8 cellular contexts compared by ENCODE assay signal in genomic region chr9:33374634-33375237, GRCh38. TPM values are rescaled to one million over a fixed set of nuclear protein-coding genes. Genes with fewer than 3 reads are reported as not detected.
A peak's percentile ranks its signal among the peaks of the same experiment; 100 is the strongest.
DNase-seq lines count a peak whose midpoint lies in the region; ATAC-seq and TF ChIP-seq lines count a peak whose summit lies in the region.

No MANE protein-coding gene starts in this region.

- H3K4me3 ChIP-seq in AG04450 (ENCODE audit: low read depth, low read length), result no peak overlapping the region
- no peak overlapping the region for H3K4me3 ChIP-seq in Jurkat, Clone E6-1 (ENCODE audit: low read length)
- H3K4me3 ChIP-seq in SJCRH30, result peak overlapping the region; percentile 9
- peak overlapping the region; percentile 3 for H3K4me3 ChIP-seq in osteoblast (ENCODE audit: insufficient read depth, low read length)
- H3K4me3 ChIP-seq in thoracic aorta, result peak overlapping the region; percentile 63

- peak overlapping the region; percentile 32 for H3K4me2 ChIP-seq in osteoblast (ENCODE audit: insufficient read depth, low read length)

- H3K9me3 ChIP-seq in AG04450 (ENCODE audit: control insufficient read depth, insufficient read depth, low read length) (no peaks in the 10 kb centered on the region), SJCRH30 (replicated peaks) (no peaks in the 10 kb centered on the region), osteoblast (ENCODE audit: low read depth, low read length) (no peaks in the 10 kb centered on the region), thoracic aorta (no peaks in the 10 kb centered on the region)

- no peaks in the 10 kb centered on the region for H4K20me1 ChIP-seq in osteoblast (ENCODE audit: insufficient read depth, low read length)

- H3K79me2 ChIP-seq in osteoblast (ENCODE audit: insufficient read depth, low read length), result no peaks in the 10 kb centered on the region

- H3K36me3 ChIP-seq in SJCRH30, result peaks cover 8% of the 10 kb centered on the region
- H3K36me3 ChIP-seq in osteoblast (ENCODE audit: insufficient read depth, low read length), result peaks cover 26% of the 10 kb centered on the region
- H3K36me3 ChIP-seq in thoracic aorta, result peaks cover 3% of the 10 kb centered on the region

- CTCF ChIA-PET in AG04450 (lab: Charles Lee), result interaction anchor here (0.5 to 6.0 kb wide), 51 partner anchors 9 to 347 kb away, joined by 3 to 74 read pairs (median 5); partner anchors contain the start of genes AQP3, NFX1 and NOL6

- no peaks in the 10 kb centered on the region for H3K27me3 ChIP-seq in AG04450 (ENCODE audit: control insufficient read depth, insufficient read depth, low read length)
- H3K27me3 ChIP-seq in SJCRH30, result no peaks in the 10 kb centered on the region
- no peaks in the 10 kb centered on the region for H3K27me3 ChIP-seq in osteoblast (ENCODE audit: insufficient read depth, low read length)
- no peaks in the 10 kb centered on the region for H3K27me3 ChIP-seq in thoracic aorta (replicated peaks; ENCODE audit: insufficient read depth)

- POLR2A ChIA-PET in AG04450 (lab: Yijun Ruan, JAX), result interaction anchor here (0.7 to 1.8 kb wide), 4 partner anchors 54 to 92 kb away, joined by 3 to 4 read pairs (median 3); partner anchors contain the start of gene NFX1

- H3K4me1 ChIP-seq in SJCRH30, result no peaks in the 10 kb centered on the region
- no peaks in the 10 kb centered on the region for H3K4me1 ChIP-seq in osteoblast (ENCODE audit: insufficient read depth, low read length)
- H3K4me1 ChIP-seq in thoracic aorta (ENCODE audit: control insufficient read depth in 1 of 2, low read depth in 2 of 2), result no peaks in the 10 kb centered on the region

- peak; percentile 65 for ATAC-seq in GM18907 (IDR thresholded peaks at IDR 0.05; ENCODE audit: unreplicated experiment)
- ATAC-seq in thoracic aorta (ENCODE audit: insufficient number of reproducible peaks, low FRiP score, low read depth), result peak; percentile 96

- DNase-seq in AG04450 (ENCODE audit: low read depth, low spot score), result peak; percentile 47
- DNase-seq in Jurkat, Clone E6-1 (ENCODE audit: low read depth, low spot score), result peak; percentile 63
- DNase-seq in SJCRH30, result peak; percentile 75 to 88
- DNase-seq in activated naive CD4-positive, alpha-beta T cell treated with Interleukin-2 at 50 U/mL for 16 hours, result peak; percentile 62
- peak; percentile 66 for DNase-seq in germinal center (ENCODE audit: low spot score)
- peak; percentile 75 for DNase-seq in osteoblast (ENCODE audit: insufficient read length, low spot score, missing footprints)
- DNase-seq in thoracic aorta (ENCODE audit: low spot score), result peak; percentile 60

- no peak overlapping the region for H3K27ac ChIP-seq in AG04450 (ENCODE audit: low read depth, low read length)
- H3K27ac ChIP-seq in SJCRH30, result no peak overlapping the region
- H3K27ac ChIP-seq in osteoblast (ENCODE audit: low read depth, low read length), result no peak overlapping the region
- no peak overlapping the region for H3K27ac ChIP-seq in thoracic aorta

- no peak overlapping the region for H2AFZ ChIP-seq in osteoblast (ENCODE audit: low read length)

- TF ChIP-seq CTCF in AG04450 (IDR thresholded peaks at IDR 0.05; ENCODE audit: low read depth, low read length) (peak; percentile 96), osteoblast (IDR thresholded peaks at IDR 0.05; ENCODE audit: extremely low read depth, low read depth, low read length) (peak; percentile 96), thoracic aorta (IDR thresholded peaks at IDR 0.05) (peak; percentile 85)

RNA-seq across cellular contexts. Expression of gene AQP7, which starts 27.6 kb away (rescaled TPM):
- 0.11 and 0.33 TPM in 2 replicates for polyA plus RNA-seq in AG04450 (2011; rRNA removed)
- not detected in 2 replicates for polyA minus RNA-seq in AG04450 (2011; rRNA and poly(A)+ RNA removed)
- polyA plus RNA-seq in Jurkat, Clone E6-1 (2012; ENCODE audit: insufficient read depth, insufficient read length), result not detected
- 0.05 and 0.32 TPM in 2 replicates for total RNA-seq in SJCRH30 (2014; rRNA removed; shearing (Covaris generic))
- total RNA-seq in osteoblast, result 0.59 TPM in 1 of 2 replicates, not detected in the other
- 1 to 10 TPM; 1.8 to 1.9 TPM for total RNA-seq in thoracic aorta

Comparison
In these comparisons a context has a peak if more than half of its experiments do, and no peak if none do; other contexts are left out.
1. H3K4me3 ChIP-seq: peak in SJCRH30 (single experiment), osteoblast (single experiment) and thoracic aorta (single experiment); none in AG04450 (single experiment) and Jurkat, Clone E6-1 (single experiment).
2. Peak in every context shown above with its lines, with median percentiles within 50 percentile points of each other: DNase-seq and CTCF ChIP-seq.